8 cellular contexts compared by ENCODE assay signal in genomic region chr18:48838921-48839818, GRCh38.
DNase-seq lines count a peak whose midpoint lies in the region; ATAC-seq and TF ChIP-seq lines count a peak whose summit lies in the region.

No MANE protein-coding gene starts in this region.

- no peaks in the 10 kb centered on the region for H3K27me3 Mint-ChIP-seq in osteocyte (ENCODE audit: unreplicated experiment)

- no peak overlapping the region for H3K4me3 ChIP-seq in choroid plexus epithelial cell (ENCODE audit: low read depth, low read length)

- H3K36me3 Mint-ChIP-seq in osteocyte (ENCODE audit: unreplicated experiment): peaks cover 11% of the 10 kb centered on the region

- TF ChIP-seq CTCF in choroid plexus epithelial cell (conservative IDR thresholded peaks at IDR 0.05; ENCODE audit: low read depth, low read length) (no peak), osteocyte (IDR thresholded peaks at IDR 0.05) (no peak)

- DNase-seq in EL (peak; percentile 94), NOMO-1 treated with DMSO at 0.1 percent for 48 hours (lab: John Stamatoyannopoulos, UW; ENCODE audit: unreplicated experiment) (peak; percentile 30), choroid plexus epithelial cell (ENCODE audit: low read depth) (peak; percentile 67), osteocyte (ENCODE audit: extremely low spot score, unreplicated experiment) (no peak)

- H3K4me1 Mint-ChIP-seq in osteocyte (ENCODE audit: unreplicated experiment): peaks cover 88% of the 10 kb centered on the region

- ATAC-seq in HG02763 (IDR thresholded peaks at IDR 0.05; ENCODE audit: unreplicated experiment): no peak
- ATAC-seq in GM18498 (IDR thresholded peaks at IDR 0.05; ENCODE audit: unreplicated experiment): no peak
- no peak for ATAC-seq in GM21447 (IDR thresholded peaks at IDR 0.05; ENCODE audit: unreplicated experiment)
- ATAC-seq in HG02870 (IDR thresholded peaks at IDR 0.05; ENCODE audit: unreplicated experiment): no peak

- H3K27ac Mint-ChIP-seq in osteocyte (ENCODE audit: unreplicated experiment): peak overlapping the region; percentile 93

- peak overlapping the region; percentile 12 for H3K4me3 Mint-ChIP-seq in osteocyte (ENCODE audit: unreplicated experiment)

- H3K9me3 Mint-ChIP-seq in osteocyte (ENCODE audit: unreplicated experiment): no peaks in the 10 kb centered on the region
